26 cellular contexts compared by ENCODE assay signal in the genomic region with DNA sequence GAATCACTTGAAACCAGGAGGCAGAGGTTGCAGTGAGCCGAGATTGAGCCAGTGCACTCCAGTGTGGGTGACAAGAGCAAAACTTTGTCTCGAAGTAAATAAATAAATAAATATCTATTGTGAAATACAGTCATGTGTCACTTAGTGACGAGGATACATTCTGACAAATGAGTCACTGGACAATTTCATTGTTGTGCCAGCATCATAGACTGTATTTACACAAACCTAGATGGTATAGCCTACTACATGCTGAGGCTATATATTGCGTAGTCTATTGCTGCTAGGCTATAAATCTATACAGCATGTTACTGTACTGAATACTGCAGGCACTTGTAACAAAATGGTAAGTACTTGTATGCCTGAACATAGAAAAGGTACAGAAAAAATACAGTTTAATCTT.
A peak's percentile ranks its signal among the peaks of the same experiment; 100 is the strongest.
DNase-seq lines count a peak whose midpoint lies in the region; ATAC-seq, FAIRE-seq and TF ChIP-seq lines count a peak whose summit lies in the region.
"Had no signal": no experiment of that assay in that cellular context is flagged by ENCODE, and none has a peak within 500 bp of the region (broad histone marks: within the 10 kb centered on the region; RNA-seq: fewer than 3 reads in every experiment).

No MANE protein-coding gene starts in this region.

- TF ChIP-seq EP300 in A549 (IDR thresholded peaks at IDR 0.05) = no peak

- no peaks in the 10 kb centered on the region for H3K27me3 ChIP-seq in RWPE2 (ENCODE audit: insufficient read depth, poor library complexity, severe bottlenecking)
- H3K27me3 ChIP-seq: brain microvascular endothelial cell, SJCRH30 had no signal

- POLR2A ChIA-PET in A549 (lab: Yijun Ruan, JAX) = no interaction called here

- WGBS in A549 (ENCODE audit: missing lambda C conversion rate) = under 1% methylated on average over 4 of the region's 4 CpGs

- CTCF ChIA-PET in A549 (lab: Yijun Ruan, JAX) = no interaction called here

- no peak overlapping the region for H3K4me2 ChIP-seq in A549

- H3K9me3 ChIP-seq in A549 = no peaks in the 10 kb centered on the region
- H3K9me3 ChIP-seq in RWPE2 (ENCODE audit: severe bottlenecking) = no peaks in the 10 kb centered on the region
- H3K9me3 ChIP-seq: SJCRH30 had no signal

- DNase-seq in A549 (ENCODE audit: low read depth in 1 of 2, low spot score in 1 of 2) (peak in 1 of 2 experiments; percentile 49), HT-29 (ENCODE audit: low spot score) (peak; percentile 1), RWPE2 (ENCODE audit: low spot score) (no peak), fibroblast of mammary gland (ENCODE audit: low read depth) (peak; percentile 43), NCI-H345 treated with DMSO at 0.1 percent for 48 hours (lab: John Stamatoyannopoulos, UW; ENCODE audit: unreplicated experiment) (no peak)
- DNase-seq: activated CD4-positive, alpha-beta T cell treated with anti-CD3 and anti-CD28 coated beads, Interleukin-2, amount 50 U/mL, for 1 hour; activated CD8-positive, alpha-beta memory T cell treated with anti-CD3 and anti-CD28 coated beads, Interleukin-2, amount 50 U/mL, for 48 hours; brain microvascular endothelial cell; Kasumi-1; naive B cell; NCI-H1436 treated with DMSO at 0.1 percent for 48 hours; NCI-H2171 treated with DMSO at 0.1 percent for 48 hours; occipital lobe; SJCRH30; substantia nigra; T-helper 2 cell had no signal

- H3K27ac ChIP-seq in A549 = no peak overlapping the region
- no peak overlapping the region for H3K27ac ChIP-seq in RWPE2 (ENCODE audit: poor library complexity, severe bottlenecking)
- H3K27ac ChIP-seq: brain microvascular endothelial cell, C4-2B, SJCRH30, VCaP had no signal

- peak; percentile 52 to 71; a peak in 5 of 6 replicates for ATAC-seq in A549
- peak; percentile 75 for ATAC-seq in RWPE2 (ENCODE audit: low read depth)
- ATAC-seq in GM18498 (IDR thresholded peaks at IDR 0.05; ENCODE audit: unreplicated experiment) = no peak
- ATAC-seq in HG02678 (IDR thresholded peaks at IDR 0.05; ENCODE audit: unreplicated experiment) = no peak
- ATAC-seq in GM19395 (IDR thresholded peaks at IDR 0.05; ENCODE audit: unreplicated experiment) = no peak

- TF ChIP-seq POLR2A in A549 (IDR thresholded peaks at IDR 0.05; ENCODE audit: low read length) = no peak

- no peaks in the 10 kb centered on the region for H3K36me3 ChIP-seq in RWPE2 (ENCODE audit: low read depth)
- H3K36me3 ChIP-seq: brain microvascular endothelial cell, SJCRH30 had no signal

- H3K4me3 ChIP-seq in A549 = no peak overlapping the region
- H3K4me3 ChIP-seq in RWPE2 (ENCODE audit: severe bottlenecking) = no peak overlapping the region
- H3K4me3 ChIP-seq in fibroblast of mammary gland (ENCODE audit: control insufficient read depth, low read depth, low read length) = no peak overlapping the region
- H3K4me3 ChIP-seq: SJCRH30 had no signal

- FAIRE-seq in A549 (lab: Jason Lieb, UNC) = no peak
- FAIRE-seq: D721Med, endothelial cell of umbilical vein, G401.6, H1, HTR-8/SVneo had no signal

- H3K4me1 ChIP-seq in A549 (peaks cover 3% of the 10 kb centered on the region; the same call in 1 of the 3 replicates), RWPE2 (ENCODE audit: insufficient read depth, poor library complexity, severe bottlenecking) (no peaks in the 10 kb centered on the region)
- H3K4me1 ChIP-seq: SJCRH30 had no signal

- no peak for TF ChIP-seq RAD21 in A549 (conservative IDR thresholded peaks at IDR 0.05 in 1 of 2, IDR thresholded peaks at IDR 0.05 in 1 of 2)

- TF ChIP-seq CTCF in A549 (IDR thresholded peaks at IDR 0.05) = no peak
- no peak for TF ChIP-seq CTCF in RWPE2 (IDR thresholded peaks at IDR 0.05; ENCODE audit: poor library complexity, severe bottlenecking)
- TF ChIP-seq CTCF in fibroblast of mammary gland (conservative IDR thresholded peaks at IDR 0.05; ENCODE audit: control insufficient read depth, insufficient read depth, low read depth, low read length) = no peak

TF ChIP-seq in A549, 52 proteins besides CTCF, POLR2A, EP300 and RAD21:
- TF ChIP-seq CEBPB (IDR thresholded peaks at IDR 0.05) (0 out of 4 replicates have a peak, but pooled peaks of 1 of the 2 experiments have one; percentile 21), FOSL2 (IDR thresholded peaks at IDR 0.05) (no peak), FOSL2 (CRISPR knock-in tag; IDR thresholded peaks at IDR 0.05) (peak; percentile 77), TFCP2L1 (CRISPR knock-in tag; IDR thresholded peaks at IDR 0.05) (no peak)

Comparison
In these comparisons a context has a peak if more than half of its experiments do, and no peak if none do; other contexts are left out.
1. ATAC-seq: peak in A549 (2 of 2) and RWPE2 (single experiment); none in GM18498 (single experiment), HG02678 (single experiment) and GM19395 (single experiment).
2. DNase-seq: peak in HT-29 (single experiment) and fibroblast of mammary gland (single experiment); none in RWPE2 (single experiment) and NCI-H345 treated with DMSO at 0.1 percent for 48 hours (single experiment).